ENCODE assay signal across 11 cellular contexts in genomic region chr1:168081373-168082007, GRCh38. TPM values are rescaled to one million over a fixed set of nuclear protein-coding genes. Genes with fewer than 3 reads are reported as not detected.
DNase-seq lines count a peak whose midpoint lies in the region; ATAC-seq and TF ChIP-seq lines count a peak whose summit lies in the region.
"Had no signal": no experiment of that assay in that cellular context is flagged by ENCODE, and none has a peak within 500 bp of the region (broad histone marks: within the 10 kb centered on the region; RNA-seq: fewer than 3 reads in every experiment).

No MANE protein-coding gene starts in this region.

- H3K4me3 ChIP-seq in fibroblast of the aortic adventitia (ENCODE audit: low read depth, low read length) (no peak overlapping the region), psoas muscle (no peak overlapping the region)
- H3K4me3 ChIP-seq: spleen, tibial nerve had no signal

- POLR2A ChIA-PET in RWPE1 (lab: Yijun Ruan, JAX; ENCODE audit: low non-redundant PET): no interaction called here

- no peaks in the 10 kb centered on the region for H3K9me3 Mint-ChIP-seq in CD14-positive monocyte
- H3K9me3 Mint-ChIP-seq in natural killer cell treated with Interleukin-12 subunit alpha and Interleukin-12 subunit beta and Interleukin-15 and Interleukin-18, amount 100 ng/mL, for 72 hours: no peaks in the 10 kb centered on the region

- H3K36me3 Mint-ChIP-seq in CD14-positive monocyte: peaks cover 16 to 20% of the 10 kb centered on the region in 2 donors
- H3K36me3 Mint-ChIP-seq in natural killer cell treated with Interleukin-12 subunit alpha and Interleukin-12 subunit beta and Interleukin-15 and Interleukin-18, amount 100 ng/mL, for 72 hours: peaks cover 5% of the 10 kb centered on the region

- H3K27ac Mint-ChIP-seq in CD14-positive monocyte: peak overlapping the region; percentile 77 to 95 (median 88)
- no peak overlapping the region for H3K27ac Mint-ChIP-seq in natural killer cell treated with Interleukin-12 subunit alpha and Interleukin-12 subunit beta and Interleukin-15 and Interleukin-18, amount 100 ng/mL, for 72 hours

- H3K4me1 Mint-ChIP-seq in CD14-positive monocyte: peaks cover 21% of the 10 kb centered on the region
- H3K4me1 Mint-ChIP-seq in natural killer cell treated with Interleukin-12 subunit alpha and Interleukin-12 subunit beta and Interleukin-15 and Interleukin-18, amount 100 ng/mL, for 72 hours (ENCODE audit: low read depth in 2 of 2): no peaks in the 10 kb centered on the region

- peak; percentile 80 for DNase-seq in CD14-positive monocyte (ENCODE audit: low spot score)
- peak; percentile 22 for DNase-seq in RWPE1 (ENCODE audit: low spot score)
- DNase-seq in fibroblast of the aortic adventitia (ENCODE audit: low read depth): peak; percentile 93
- no peak for DNase-seq in psoas muscle
- no peak for DNase-seq in natural killer cell treated with Interleukin-12 subunit alpha and Interleukin-12 subunit beta and Interleukin-15 and Interleukin-18, amount 100 ng/mL, for 72 hours (ENCODE audit: low spot score)
- DNase-seq in stimulated activated CD4-positive, alpha-beta T cell treated with anti-CD3 and anti-CD28 coated beads, Interleukin-12 subunit alpha, Interleukin-12 subunit beta, amount 100 ng/mL, for 4 hours: no peak
- no peak for DNase-seq in NCI-H1436 (lab: John Stamatoyannopoulos, UW)
- DNase-seq: activated gamma-delta T cell had no signal

- H3K9me3 ChIP-seq in psoas muscle: no peaks in the 10 kb centered on the region
- H3K9me3 ChIP-seq: spleen, tibial nerve had no signal

- H3K4me1 ChIP-seq in psoas muscle: peaks cover 12% of the 10 kb centered on the region

- ATAC-seq in psoas muscle (peak; percentile 15 to 59 (median 47)), GM18519 (IDR thresholded peaks at IDR 0.05; ENCODE audit: low FRiP score, unreplicated experiment) (no peak)
- no peak for ATAC-seq in natural killer cell treated with Interleukin-12 subunit alpha and Interleukin-12 subunit beta and Interleukin-15 and Interleukin-18, amount 100 ng/mL, for 72 hours

- no peaks in the 10 kb centered on the region for H3K27me3 ChIP-seq in psoas muscle (ENCODE audit: insufficient read depth in 3 of 3, low read length in 2 of 3)
- H3K27me3 ChIP-seq: spleen, tibial nerve had no signal

- CTCF ChIA-PET in RWPE1 (lab: Yijun Ruan, JAX): interaction anchor here (0.5 to 1.5 kb wide), 9 partner anchors 10 to 176 kb away, joined by 3 to 7 read pairs (median 4); partner anchors contain the start of gene GPR161

- no peak overlapping the region for H3K4me3 Mint-ChIP-seq in CD14-positive monocyte
- no peak overlapping the region for H3K4me3 Mint-ChIP-seq in natural killer cell treated with Interleukin-12 subunit alpha and Interleukin-12 subunit beta and Interleukin-15 and Interleukin-18, amount 100 ng/mL, for 72 hours

- peaks cover 0 to 2% (median 0%) of the 10 kb centered on the region in 3 donors for H3K27me3 Mint-ChIP-seq in CD14-positive monocyte (ENCODE audit: low read depth in 3 of 3)
- no peaks in the 10 kb centered on the region for H3K27me3 Mint-ChIP-seq in natural killer cell treated with Interleukin-12 subunit alpha and Interleukin-12 subunit beta and Interleukin-15 and Interleukin-18, amount 100 ng/mL, for 72 hours

- H3K36me3 ChIP-seq in psoas muscle (ENCODE audit: insufficient read depth in 1 of 2, low read depth in 1 of 2): peaks cover 0 to 25% of the 10 kb centered on the region in 2 donors

- TF ChIP-seq CTCF in CD14-positive monocyte (IDR thresholded peaks at IDR 0.05) (no peak), RWPE1 (conservative IDR thresholded peaks at IDR 0.05; ENCODE audit: low read depth) (no peak), fibroblast of the aortic adventitia (IDR thresholded peaks at IDR 0.05; ENCODE audit: insufficient read depth, low read length) (no peak), psoas muscle (IDR thresholded peaks at IDR 0.05) (no peak)

- intact Hi-C loops in CD14-positive monocyte (cut with micrococcal nuclease): no loop called here
- intact Hi-C loops in psoas muscle (cut with DNase I): loop anchor here in 1 of 2 donors (5.0 kb wide), 1 partner anchor 359 kb away; the partner anchor contains the start of gene MPZL1

- WGBS in psoas muscle, 3 donors: 63 to 79% (median 71%) methylated on average over 4 of the region's 4 CpGs

- no peak overlapping the region for H3K27ac ChIP-seq in RWPE1
- peak overlapping the region; percentile 44 for H3K27ac ChIP-seq in psoas muscle

RNA-seq across cellular contexts. Expression of gene GPR161, which starts 55.2 kb away (rescaled TPM):
- polyA plus RNA-seq in CD14-positive monocyte (not detected), psoas muscle (under 1 TPM; 0.38 to 0.67 (median 0.46) TPM)
- total RNA-seq in fibroblast of the aortic adventitia (ENCODE audit: low replicate concordance) (7.0 and 12.3 TPM in 2 replicates), psoas muscle (1 to 10 TPM in 3 of 4 donors, under 1 TPM in 1; 0.67 to 2.6 (median 1.4) TPM)
- total RNA-seq in natural killer cell treated with Interleukin-12 subunit alpha and Interleukin-12 subunit beta and Interleukin-15 and Interleukin-18, amount 100 ng/mL, for 72 hours: under 1 TPM; 0.05 to 0.42 TPM

Comparison
In these comparisons a context has a peak if more than half of its experiments do, and no peak if none do; other contexts are left out.
1. DNase-seq: peak in CD14-positive monocyte (single experiment), RWPE1 (single experiment) and fibroblast of the aortic adventitia (single experiment); none in psoas muscle (0 of 2), natural killer cell treated with Interleukin-12 subunit alpha and Interleukin-12 subunit beta and Interleukin-15 and Interleukin-18, amount 100 ng/mL, for 72 hours (single experiment), stimulated activated CD4-positive, alpha-beta T cell treated with anti-CD3 and anti-CD28 coated beads, Interleukin-12 subunit alpha, Interleukin-12 subunit beta, amount 100 ng/mL, for 4 hours (single experiment) and NCI-H1436 (single experiment).
2. H3K27ac Mint-ChIP-seq: peak in CD14-positive monocyte (7 of 7); none in natural killer cell treated with Interleukin-12 subunit alpha and Interleukin-12 subunit beta and Interleukin-15 and Interleukin-18, amount 100 ng/mL, for 72 hours (0 of 2).
3. ATAC-seq: peak in psoas muscle (4 of 4); none in natural killer cell treated with Interleukin-12 subunit alpha and Interleukin-12 subunit beta and Interleukin-15 and Interleukin-18, amount 100 ng/mL, for 72 hours (0 of 2) and GM18519 (single experiment).